In genomic region chr5:110288766-110289165, GRCh38 we compare ENCODE assay signal across 10 cellular contexts.
A peak's percentile ranks its signal among the peaks of the same experiment; 100 is the strongest.
DNase-seq lines count a peak whose midpoint lies in the region; ATAC-seq, FAIRE-seq and TF ChIP-seq lines count a peak whose summit lies in the region.
"Had no signal": no experiment of that assay in that cellular context is flagged by ENCODE, and none has a peak within 500 bp of the region (broad histone marks: within the 10 kb centered on the region; RNA-seq: fewer than 3 reads in every experiment).

No MANE protein-coding gene starts in this region.

- no peak overlapping the region for H3K4me2 ChIP-seq in HepG2 (ENCODE audit: low read depth, low read length)

- TF ChIP-seq EP300 in HepG2 (IDR thresholded peaks at IDR 0.05; ENCODE audit: low read depth in 2 of 2, low read length in 2 of 2) (no peak), HepG2 (CRISPR knock-in tag; IDR thresholded peaks at IDR 0.05; ENCODE audit: borderline replicate concordance) (no peak)

- POLR2A ChIA-PET in HepG2 (lab: Yijun Ruan, JAX), result no interaction called here

- BruUV-seq in HepG2 (replicated peaks; lab: Mats Ljungman, UMichigan), result no TSS peak

- no peak for TF ChIP-seq POLR2A in HepG2 (IDR thresholded peaks at IDR 0.05; ENCODE audit: insufficient read depth in 1 of 2, low read depth in 2 of 2, low read length in 2 of 2)
- no peak for TF ChIP-seq POLR2A in right lobe of liver (IDR thresholded peaks at IDR 0.05)

- no peaks in the 10 kb centered on the region for H3K79me2 ChIP-seq in HepG2 (ENCODE audit: insufficient read depth, low read length)

- no peak for TF ChIP-seq RAD21 in HepG2 (CRISPR knock-in tag; IDR thresholded peaks at IDR 0.05)

- DNase-seq in HepG2 (ENCODE audit: low spot score) (no peak), right lobe of liver (no peak), SJCRH30 (peak; percentile 43 to 70), fibroblast of peridontal ligament (ENCODE audit: extremely low read depth) (peak; percentile 89), urothelium cell line (ENCODE audit: low spot score) (peak; percentile 17), HuH-7 (ENCODE audit: low spot score) (no peak)
- DNase-seq in stimulated activated CD4-positive, alpha-beta T cell treated with anti-CD3 and anti-CD28 coated beads, Interleukin-4, amount 100 ng/mL, for 1 hour, result no peak
- DNase-seq: AML-193 had no signal

- no peak for FAIRE-seq in HepG2 (lab: Jason Lieb, UNC)
- FAIRE-seq in urothelium cell line (lab: Jason Lieb, UNC), result no peak

- in situ Hi-C loops in HepG2 (cut with HindIII; ENCODE audit: extremely low pct_ligation_motif_present, low pct_unique_long_range_greater_than_20kb), result no loop called here

- TF ChIP-seq CTCF in HepG2 (CRISPR knock-in tag; IDR thresholded peaks at IDR 0.05) (no peak), right lobe of liver (IDR thresholded peaks at IDR 0.05) (no peak)

- H3K27me3 ChIP-seq in HepG2 (ENCODE audit: control insufficient read depth in 1 of 2, insufficient read depth in 2 of 2, low read length in 2 of 2), result no peaks in the 10 kb centered on the region
- H3K27me3 ChIP-seq in right lobe of liver, result no peaks in the 10 kb centered on the region
- no peaks in the 10 kb centered on the region; the same call in 1 of the 2 replicates for H3K27me3 ChIP-seq in SJCRH30

- intact Hi-C loops in HepG2 (cut with micrococcal nuclease; ENCODE audit: unreplicated experiment) (no loop called here), right lobe of liver (cut with DNase I) (no loop called here)

- H3K27ac ChIP-seq in HepG2 (ENCODE audit: extremely low read length, insufficient read depth, low read length), result no peak overlapping the region
- no peak overlapping the region for H3K27ac ChIP-seq in right lobe of liver
- H3K27ac ChIP-seq in SJCRH30, result no peak overlapping the region
- H3K27ac ChIP-seq: RWPE1 had no signal

- H3K9me3 ChIP-seq in HepG2 (ENCODE audit: low read length), result no peaks in the 10 kb centered on the region; the same call in 1 of the 2 replicates
- no peaks in the 10 kb centered on the region for H3K9me3 ChIP-seq in right lobe of liver
- no peaks in the 10 kb centered on the region; the same call in 1 of the 2 replicates for H3K9me3 ChIP-seq in SJCRH30 (replicated peaks)

- H3K4me3 ChIP-seq in HepG2 (replicated peaks in 1 of 3; ENCODE audit: insufficient read depth in 1 of 3, low read depth in 2 of 3, low read length in 3 of 3) (no peak overlapping the region), right lobe of liver (no peak overlapping the region), SJCRH30 (no peak overlapping the region)

- H4K20me1 ChIP-seq in HepG2 (ENCODE audit: insufficient read depth, low read length), result no peaks in the 10 kb centered on the region

- H3K4me1 ChIP-seq in HepG2 (ENCODE audit: insufficient read depth, low read length), result peaks cover 10% of the 10 kb centered on the region
- H3K4me1 ChIP-seq in right lobe of liver, result no peaks in the 10 kb centered on the region
- 0 out of 2 replicates have a peak, but pooled peaks cover 7% of the 10 kb centered on the region for H3K4me1 ChIP-seq in SJCRH30

- no peak overlapping the region for H2AFZ ChIP-seq in HepG2 (ENCODE audit: low read length)

- no peaks in the 10 kb centered on the region for H3K36me3 ChIP-seq in HepG2 (replicated peaks in 1 of 2; ENCODE audit: control insufficient read depth in 1 of 2, insufficient read depth in 2 of 2, low read length in 2 of 2)
- H3K36me3 ChIP-seq in right lobe of liver, result no peaks in the 10 kb centered on the region
- no peaks in the 10 kb centered on the region for H3K36me3 ChIP-seq in SJCRH30

- H3K9ac ChIP-seq in HepG2 (ENCODE audit: insufficient read depth, low read depth, low read length), result no peak overlapping the region

- CTCF ChIA-PET in HepG2 (lab: Yijun Ruan, JAX; ENCODE audit: low intra/inter-chr PET ratio, low total read pairs), result no interaction called here

- no peak for ATAC-seq in HepG2
- no peak for ATAC-seq in right lobe of liver
- ATAC-seq in GM18867 (IDR thresholded peaks at IDR 0.05; ENCODE audit: unreplicated experiment), result no peak

- 4% methylated on average over 2 of the region's 2 CpGs for WGBS in HepG2 (ENCODE audit: low lambda C conversion rate)
- 100% methylated on average over 1 of the region's 2 CpGs for WGBS in right lobe of liver (ENCODE audit: insufficient coverage, low coverage, low lambda C conversion rate, missing lambda C conversion rate)

TF ChIP-seq in HepG2, 621 proteins besides CTCF, POLR2A, EP300 and RAD21:
- TF ChIP-seq MAFF (IDR thresholded peaks at IDR 0.05; ENCODE audit: low read depth, low read length), result peak; percentile 9; the same call in 1 of the 2 replicates
- no peak for TF ChIP-seq ZNF124 (CRISPR knock-in tag; IDR thresholded peaks at IDR 0.05)
- no peak for TF ChIP-seq GLI4 (CRISPR knock-in tag; IDR thresholded peaks at IDR 0.05; ENCODE audit: borderline replicate concordance)
- TF ChIP-seq MAFK (conservative IDR thresholded peaks at IDR 0.05 in 1 of 2, IDR thresholded peaks at IDR 0.05 in 1 of 2; ENCODE audit: low read length in 2 of 2), result peak; percentile 5 to 45; a peak in 1 of 4 replicates

Comparison
In these comparisons a context has a peak if more than half of its experiments do, and no peak if none do; other contexts are left out.
1. DNase-seq: peak in SJCRH30 (2 of 2), fibroblast of peridontal ligament (single experiment) and urothelium cell line (single experiment); none in HepG2 (single experiment), right lobe of liver (0 of 3), stimulated activated CD4-positive, alpha-beta T cell treated with anti-CD3 and anti-CD28 coated beads, Interleukin-4, amount 100 ng/mL, for 1 hour (single experiment) and HuH-7 (single experiment).